In genomic region chr22:50488006-50488677, GRCh38 we compare ENCODE assay signal across 31 cellular contexts. TPM values are rescaled to one million over a fixed set of nuclear protein-coding genes. Genes with fewer than 3 reads are reported as not detected.
"Had no signal": no experiment of that assay in that cellular context is flagged by ENCODE, and none has a peak within 500 bp of the region (broad histone marks: within the 10 kb centered on the region; RNA-seq: fewer than 3 reads in every experiment).

No MANE protein-coding gene starts in this region.

- H3K4me3 ChIP-seq: MG63, PC-9 had no signal

- H3K27me3 ChIP-seq: MG63 had no signal

- H3K4me2 ChIP-seq: PC-9 had no signal

- H3K27ac ChIP-seq: PC-9, RWPE1 had no signal

- H2AFZ ChIP-seq: PC-9 had no signal

- DNase-seq: activated CD4-positive, alpha-beta T cell treated with anti-CD3 and anti-CD28 coated beads, Interleukin-2, amount 10 ng/mL, durations not matched to agents 24 days and 14 days; activated CD4-positive, alpha-beta T cell treated with anti-CD3 and anti-CD28 coated beads, Interleukin-2, amount 50 U/mL, for 4 hours; activated CD8-positive, alpha-beta T cell treated with anti-CD3 and anti-CD28 coated beads, Interleukin-2, amount 10 ng/mL, durations not matched to agents 7 days and 5 days; activated gamma-delta T cell; activated naive CD4-positive, alpha-beta T cell treated with anti-CD3 and anti-CD28 coated beads for 36 hours; activated naive CD8-positive, alpha-beta T cell treated with anti-CD3 and anti-CD28 coated beads, Interleukin-2, amount 50 U/mL, for 24 hours; activated T-cell treated with anti-CD3 and anti-CD28 coated beads, Interleukin-2, amount 50 U/mL, for 24 hours; anterior cingulate cortex; central memory CD4-positive, alpha-beta T cell; Kasumi-1; KBM-7; MG63; MV-4-11; NCI-H1092; NCI-H1436 treated with DMSO at 0.1 percent for 48 hours; NCI-H1694 treated with DMSO at 0.1 percent for 48 hours; NCI-H2029; NCI-H345; NCI-H510A; NCI-H526; NCI-H748 treated with DMSO at 0.1 percent for 48 hours; NK-92 treated with Interleukin-12 subunit alpha and Interleukin-12 subunit beta, amount 100 ng/mL, for 24 hours; PC-9; SIG-M5; SW 1271; T-helper 2 cell; T-helper 9 cell had no signal

- H3K9me3 ChIP-seq: MG63 had no signal

RNA-seq across cellular contexts. Expression of gene MIOX, which starts 1.5 kb away (rescaled TPM):
- total RNA-seq: activated T-helper 2 cell treated with anti-CD3 and anti-CD28 coated beads, Interferon-gamma antibody, Interleukin-2, Interleukin-4, amounts not matched to agents 10 μg/mL and 5 μg/mL and 100 μg/mL, durations not matched to agents 14 hours and 24 hours and 36 hours; Right ventricle myocardium inferior; SK-MEL-5 had no signal

RNA-seq across cellular contexts. Expression of gene ADM2, which starts 6.8 kb away (rescaled TPM):
- total RNA-seq: Right ventricle myocardium inferior had no signal
